1 cellular context compared by ENCODE assay signal in genomic region chr3:38411591-38411990, GRCh38.
TF ChIP-seq lines count a peak whose summit lies in the region.

No MANE protein-coding gene starts in this region.

TF ChIP-seq in HepG2, 621 proteins besides CTCF, POLR2A, EP300 and RAD21 (continued from another document):
- TF ChIP-seq, protein P1, sequence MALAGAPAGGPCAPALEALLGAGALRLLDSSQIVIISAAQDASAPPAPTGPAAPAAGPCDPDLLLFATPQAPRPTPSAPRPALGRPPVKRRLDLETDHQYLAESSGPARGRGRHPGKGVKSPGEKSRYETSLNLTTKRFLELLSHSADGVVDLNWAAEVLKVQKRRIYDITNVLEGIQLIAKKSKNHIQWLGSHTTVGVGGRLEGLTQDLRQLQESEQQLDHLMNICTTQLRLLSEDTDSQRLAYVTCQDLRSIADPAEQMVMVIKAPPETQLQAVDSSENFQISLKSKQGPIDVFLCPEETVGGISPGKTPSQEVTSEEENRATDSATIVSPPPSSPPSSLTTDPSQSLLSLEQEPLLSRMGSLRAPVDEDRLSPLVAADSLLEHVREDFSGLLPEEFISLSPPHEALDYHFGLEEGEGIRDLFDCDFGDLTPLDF (CRISPR knock-in tag; IDR thresholded peaks at IDR 0.05) = no peak
- TF ChIP-seq SP140L (CRISPR knock-in tag; IDR thresholded peaks at IDR 0.05; ENCODE audit: borderline replicate concordance) (no peak), ZSCAN30 (CRISPR knock-in tag; IDR thresholded peaks at IDR 0.05) (no peak), PHF8 (CRISPR knock-in tag; IDR thresholded peaks at IDR 0.05) (no peak), ZNF616 (CRISPR knock-in tag; IDR thresholded peaks at IDR 0.05; ENCODE audit: low read depth) (no peak), DR1 (CRISPR knock-in tag; IDR thresholded peaks at IDR 0.05) (no peak), GATA4 (IDR thresholded peaks at IDR 0.05; ENCODE audit: borderline replicate concordance, low read depth) (no peak), MEF2D (CRISPR knock-in tag; IDR thresholded peaks at IDR 0.05) (no peak), RXRA (CRISPR knock-in tag; IDR thresholded peaks at IDR 0.05) (no peak), NR1H2 (CRISPR knock-in tag; IDR thresholded peaks at IDR 0.05; ENCODE audit: borderline replicate concordance, low read depth) (no peak)
- TF ChIP-seq, protein P2, sequence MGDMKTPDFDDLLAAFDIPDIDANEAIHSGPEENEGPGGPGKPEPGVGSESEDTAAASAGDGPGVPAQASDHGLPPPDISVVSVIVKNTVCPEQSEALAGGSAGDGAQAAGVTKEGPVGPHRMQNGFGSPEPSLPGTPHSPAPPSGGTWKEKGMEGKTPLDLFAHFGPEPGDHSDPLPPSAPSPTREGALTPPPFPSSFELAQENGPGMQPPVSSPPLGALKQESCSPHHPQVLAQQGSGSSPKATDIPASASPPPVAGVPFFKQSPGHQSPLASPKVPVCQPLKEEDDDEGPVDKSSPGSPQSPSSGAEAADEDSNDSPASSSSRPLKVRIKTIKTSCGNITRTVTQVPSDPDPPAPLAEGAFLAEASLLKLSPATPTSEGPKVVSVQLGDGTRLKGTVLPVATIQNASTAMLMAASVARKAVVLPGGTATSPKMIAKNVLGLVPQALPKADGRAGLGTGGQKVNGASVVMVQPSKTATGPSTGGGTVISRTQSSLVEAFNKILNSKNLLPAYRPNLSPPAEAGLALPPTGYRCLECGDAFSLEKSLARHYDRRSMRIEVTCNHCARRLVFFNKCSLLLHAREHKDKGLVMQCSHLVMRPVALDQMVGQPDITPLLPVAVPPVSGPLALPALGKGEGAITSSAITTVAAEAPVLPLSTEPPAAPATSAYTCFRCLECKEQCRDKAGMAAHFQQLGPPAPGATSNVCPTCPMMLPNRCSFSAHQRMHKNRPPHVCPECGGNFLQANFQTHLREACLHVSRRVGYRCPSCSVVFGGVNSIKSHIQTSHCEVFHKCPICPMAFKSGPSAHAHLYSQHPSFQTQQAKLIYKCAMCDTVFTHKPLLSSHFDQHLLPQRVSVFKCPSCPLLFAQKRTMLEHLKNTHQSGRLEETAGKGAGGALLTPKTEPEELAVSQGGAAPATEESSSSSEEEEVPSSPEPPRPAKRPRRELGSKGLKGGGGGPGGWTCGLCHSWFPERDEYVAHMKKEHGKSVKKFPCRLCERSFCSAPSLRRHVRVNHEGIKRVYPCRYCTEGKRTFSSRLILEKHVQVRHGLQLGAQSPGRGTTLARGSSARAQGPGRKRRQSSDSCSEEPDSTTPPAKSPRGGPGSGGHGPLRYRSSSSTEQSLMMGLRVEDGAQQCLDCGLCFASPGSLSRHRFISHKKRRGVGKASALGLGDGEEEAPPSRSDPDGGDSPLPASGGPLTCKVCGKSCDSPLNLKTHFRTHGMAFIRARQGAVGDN (CRISPR knock-in tag; IDR thresholded peaks at IDR 0.05) = no peak
- TF ChIP-seq, protein P3, sequence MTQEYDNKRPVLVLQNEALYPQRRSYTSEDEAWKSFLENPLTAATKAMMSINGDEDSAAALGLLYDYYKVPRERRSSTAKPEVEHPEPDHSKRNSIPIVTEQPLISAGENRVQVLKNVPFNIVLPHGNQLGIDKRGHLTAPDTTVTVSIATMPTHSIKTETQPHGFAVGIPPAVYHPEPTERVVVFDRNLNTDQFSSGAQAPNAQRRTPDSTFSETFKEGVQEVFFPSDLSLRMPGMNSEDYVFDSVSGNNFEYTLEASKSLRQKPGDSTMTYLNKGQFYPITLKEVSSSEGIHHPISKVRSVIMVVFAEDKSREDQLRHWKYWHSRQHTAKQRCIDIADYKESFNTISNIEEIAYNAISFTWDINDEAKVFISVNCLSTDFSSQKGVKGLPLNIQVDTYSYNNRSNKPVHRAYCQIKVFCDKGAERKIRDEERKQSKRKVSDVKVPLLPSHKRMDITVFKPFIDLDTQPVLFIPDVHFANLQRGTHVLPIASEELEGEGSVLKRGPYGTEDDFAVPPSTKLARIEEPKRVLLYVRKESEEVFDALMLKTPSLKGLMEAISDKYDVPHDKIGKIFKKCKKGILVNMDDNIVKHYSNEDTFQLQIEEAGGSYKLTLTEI (CRISPR knock-in tag; conservative IDR thresholded peaks at IDR 0.05) = no peak
- TF ChIP-seq, protein P4, sequence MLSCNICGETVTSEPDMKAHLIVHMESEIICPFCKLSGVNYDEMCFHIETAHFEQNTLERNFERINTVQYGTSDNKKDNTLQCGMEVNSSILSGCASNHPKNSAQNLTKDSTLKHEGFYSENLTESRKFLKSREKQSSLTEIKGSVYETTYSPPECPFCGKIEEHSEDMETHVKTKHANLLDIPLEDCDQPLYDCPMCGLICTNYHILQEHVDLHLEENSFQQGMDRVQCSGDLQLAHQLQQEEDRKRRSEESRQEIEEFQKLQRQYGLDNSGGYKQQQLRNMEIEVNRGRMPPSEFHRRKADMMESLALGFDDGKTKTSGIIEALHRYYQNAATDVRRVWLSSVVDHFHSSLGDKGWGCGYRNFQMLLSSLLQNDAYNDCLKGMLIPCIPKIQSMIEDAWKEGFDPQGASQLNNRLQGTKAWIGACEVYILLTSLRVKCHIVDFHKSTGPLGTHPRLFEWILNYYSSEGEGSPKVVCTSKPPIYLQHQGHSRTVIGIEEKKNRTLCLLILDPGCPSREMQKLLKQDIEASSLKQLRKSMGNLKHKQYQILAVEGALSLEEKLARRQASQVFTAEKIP (CRISPR knock-in tag; IDR thresholded peaks at IDR 0.05; ENCODE audit: borderline replicate concordance) = no peak
